Comparison of ENCODE assay signal across 9 cellular contexts in genomic region chr1:9289090-9289534, GRCh38. TPM values are rescaled to one million over a fixed set of nuclear protein-coding genes. Genes with fewer than 3 reads are reported as not detected.
A peak's percentile ranks its signal among the peaks of the same experiment; 100 is the strongest.
DNase-seq lines count a peak whose midpoint lies in the region; ATAC-seq and TF ChIP-seq lines count a peak whose summit lies in the region.
"Had no signal": no experiment of that assay in that cellular context is flagged by ENCODE, and none has a peak within 500 bp of the region (broad histone marks: within the 10 kb centered on the region; RNA-seq: fewer than 3 reads in every experiment).

No MANE protein-coding gene starts in this region.

- ATAC-seq in HG03520 (IDR thresholded peaks at IDR 0.05; ENCODE audit: unreplicated experiment): no peak
- ATAC-seq: left colon had no signal

- TF ChIP-seq CTCF in fibroblast of the aortic adventitia (IDR thresholded peaks at IDR 0.05; ENCODE audit: insufficient read depth, low read length) (peak; percentile 92), retinal pigment epithelial cell (conservative IDR thresholded peaks at IDR 0.05; ENCODE audit: low read depth, low read length) (peak; percentile 93)

- DNase-seq in NCI-H345 (lab: John Stamatoyannopoulos, UW) (peak; percentile 38), NCI-H345 treated with DMSO at 0.1 percent for 48 hours (lab: John Stamatoyannopoulos, UW; ENCODE audit: unreplicated experiment) (no peak), OCI-M1 (lab: John Stamatoyannopoulos, UW) (peak; percentile 89), activated T-cell treated with anti-CD3 and anti-CD28 coated beads for 4 hours (peak; percentile 90), fibroblast of the aortic adventitia (ENCODE audit: low read depth) (peak; percentile 87), retinal pigment epithelial cell (ENCODE audit: low read depth) (no peak), HPDE6-E6E7 (ENCODE audit: extremely low spot score) (no peak)

- H3K4me3 ChIP-seq in fibroblast of the aortic adventitia (ENCODE audit: low read depth, low read length) (no peak overlapping the region), retinal pigment epithelial cell (ENCODE audit: low read length) (no peak overlapping the region)

RNA-seq across cellular contexts. Expression of gene SPSB1, which starts 3.6 kb away (rescaled TPM):
- total RNA-seq in fibroblast of the aortic adventitia (ENCODE audit: low replicate concordance): 18.2 and 37.6 TPM in 2 replicates

RNA-seq across cellular contexts. Expression of gene H6PD, which starts 54.5 kb away (rescaled TPM):
- 30.7 and 36.9 TPM in 2 replicates for total RNA-seq in fibroblast of the aortic adventitia (ENCODE audit: low replicate concordance)

Comparison
In these comparisons a context has a peak if more than half of its experiments do, and no peak if none do; other contexts are left out.
1. DNase-seq: peak in NCI-H345 (single experiment), OCI-M1 (single experiment), activated T-cell treated with anti-CD3 and anti-CD28 coated beads for 4 hours (single experiment) and fibroblast of the aortic adventitia (single experiment); none in NCI-H345 treated with DMSO at 0.1 percent for 48 hours (single experiment), retinal pigment epithelial cell (single experiment) and HPDE6-E6E7 (single experiment).